In the genomic region with DNA sequence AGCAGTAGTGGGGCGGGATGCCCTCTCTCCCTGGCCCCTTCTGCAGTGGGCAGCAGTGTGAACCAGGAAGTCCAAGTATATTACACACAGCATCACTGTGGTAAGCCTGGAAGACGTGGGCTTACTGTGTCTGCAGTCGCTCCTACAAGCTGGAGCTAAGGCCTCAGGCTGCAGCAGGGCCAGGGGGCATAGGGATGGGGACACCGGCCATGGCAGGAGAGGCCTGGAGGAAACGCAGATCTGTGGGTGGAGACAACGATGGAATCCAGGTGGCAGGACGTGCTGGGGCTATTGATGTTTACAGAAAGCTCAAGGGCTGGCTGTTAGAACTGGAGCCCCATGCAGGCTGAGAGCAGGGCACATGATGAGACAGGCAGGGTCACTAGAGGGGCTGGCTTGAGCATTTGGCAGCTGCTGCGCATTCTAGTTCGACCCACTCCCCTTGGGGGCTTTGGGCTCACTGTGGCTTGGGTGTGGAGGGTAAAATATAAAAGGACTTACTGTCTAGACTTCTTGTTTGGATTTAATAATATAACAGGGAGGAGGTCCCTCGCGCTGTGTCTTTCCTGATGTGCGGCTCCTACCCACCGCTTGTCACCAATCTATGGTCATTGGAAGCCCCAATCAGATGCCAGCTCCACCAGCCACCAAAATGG, we compare ENCODE assay signal across 20 cellular contexts.
DNase-seq lines count a peak whose midpoint lies in the region; ATAC-seq, FAIRE-seq and TF ChIP-seq lines count a peak whose summit lies in the region.
"Had no signal": no experiment of that assay in that cellular context is flagged by ENCODE, and none has a peak within 500 bp of the region (broad histone marks: within the 10 kb centered on the region; RNA-seq: fewer than 3 reads in every experiment).

No MANE protein-coding gene starts in this region.

- no peaks in the 10 kb centered on the region for H3K27me3 Mint-ChIP-seq in CD8-positive, alpha-beta T cell (ENCODE audit: low read depth)
- H3K27me3 Mint-ChIP-seq: CD4-positive, alpha-beta memory T cell had no signal

- WGBS in small intestine, 3 donors, result 61 to 68% (median 65%) methylated on average over 13 of the region's 13 CpGs

- no peak overlapping the region for H3K4me3 ChIP-seq in CD8-positive, alpha-beta T cell (ENCODE audit: low read depth, low read length)
- no peak overlapping the region for H3K4me3 ChIP-seq in small intestine (ENCODE audit: low read depth in 1 of 2, low read length in 2 of 2)
- H3K4me3 ChIP-seq: A549, BLaER1, K562, PC-9 had no signal

- peak overlapping the region; percentile 57 for H3K27ac Mint-ChIP-seq in CD8-positive, alpha-beta T cell
- H3K27ac Mint-ChIP-seq: CD4-positive, alpha-beta memory T cell had no signal

- TF ChIP-seq CTCF in CD8-positive, alpha-beta T cell (IDR thresholded peaks at IDR 0.05), result no peak

- H3K4me3 Mint-ChIP-seq in CD8-positive, alpha-beta T cell, result no peak overlapping the region
- H3K4me3 Mint-ChIP-seq: CD4-positive, alpha-beta memory T cell had no signal

- no peak overlapping the region for H3K27ac ChIP-seq in CD8-positive, alpha-beta T cell (ENCODE audit: low read depth, low read length)
- H3K27ac ChIP-seq in small intestine (ENCODE audit: low read depth in 1 of 2, low read length in 1 of 2), result no peak overlapping the region
- H3K27ac ChIP-seq: A549, BLaER1, PC-9, RWPE1 had no signal

- POLR2A ChIA-PET in CD8-positive, alpha-beta T cell (lab: Charles Lee), result no interaction called here

- H3K36me3 Mint-ChIP-seq in CD8-positive, alpha-beta T cell, result no peaks in the 10 kb centered on the region
- H3K36me3 Mint-ChIP-seq: CD4-positive, alpha-beta memory T cell had no signal

- DNase-seq in NCI-H748 (lab: John Stamatoyannopoulos, UW; ENCODE audit: unreplicated experiment) (peak; percentile 16), NCI-H748 treated with DMSO at 0.1 percent for 48 hours (lab: John Stamatoyannopoulos, UW) (no peak), ELF-1 (ENCODE audit: low read depth, low spot score) (peak; percentile 45), islet precursor cell (peak; percentile 11), HTR-8/SVneo (ENCODE audit: insufficient read length, low spot score) (no peak), small intestine (no peak)
- DNase-seq in CD8-positive, alpha-beta T cell, result no peak
- DNase-seq in activated CD4-positive, alpha-beta T cell treated with anti-CD3 and anti-CD28 coated beads, Interleukin-2, amount 50 U/mL, for 4 hours, result no peak
- DNase-seq: CD4-positive, alpha-beta memory T cell; DND-41; NCI-H1048; NCI-H1436; NCI-H2029 treated with DMSO at 0.1 percent for 48 hours; NCI-H2171; PC-9 had no signal

- H3K27me3 ChIP-seq in CD8-positive, alpha-beta T cell (ENCODE audit: insufficient read depth, low read length), result no peaks in the 10 kb centered on the region
- no peaks in the 10 kb centered on the region for H3K27me3 ChIP-seq in small intestine (ENCODE audit: control insufficient read depth in 2 of 2, insufficient read depth in 2 of 2, low read length in 2 of 2)
- H3K27me3 ChIP-seq: BLaER1 had no signal

- no peak for ATAC-seq in CD8-positive, alpha-beta T cell
- ATAC-seq: A549, K562 had no signal

- H3K4me1 Mint-ChIP-seq in CD8-positive, alpha-beta T cell (ENCODE audit: low read depth), result no peaks in the 10 kb centered on the region
- H3K4me1 Mint-ChIP-seq: CD4-positive, alpha-beta memory T cell had no signal

- CTCF ChIA-PET in CD8-positive, alpha-beta T cell (lab: Charles Lee), result no interaction called here

- FAIRE-seq in HTR-8/SVneo (lab: Jason Lieb, UNC), result no peak
- no peak for FAIRE-seq in small intestine (lab: Jason Lieb, UNC)
- FAIRE-seq: A549, G401.6, K562 had no signal

- peaks cover under 1% of the 10 kb centered on the region for H3K9me3 Mint-ChIP-seq in CD8-positive, alpha-beta T cell

- intact Hi-C loops in CD8-positive, alpha-beta T cell (cut with DNase I, micrococcal nuclease), result no loop called here

- no peaks in the 10 kb centered on the region for H3K4me1 ChIP-seq in CD8-positive, alpha-beta T cell (ENCODE audit: insufficient read depth, low read length)
- no peaks in the 10 kb centered on the region for H3K4me1 ChIP-seq in small intestine (ENCODE audit: control insufficient read depth in 2 of 2, insufficient read depth in 1 of 2, low read depth in 1 of 2, low read length in 1 of 2)
- H3K4me1 ChIP-seq: A549 had no signal

- no peaks in the 10 kb centered on the region for H3K36me3 ChIP-seq in CD8-positive, alpha-beta T cell (ENCODE audit: insufficient read depth, low read length)
- no peaks in the 10 kb centered on the region for H3K36me3 ChIP-seq in small intestine (ENCODE audit: control insufficient read depth in 2 of 2, insufficient read depth in 2 of 2, low read length in 2 of 2)
- H3K36me3 ChIP-seq: BLaER1 had no signal

- H3K9me3 ChIP-seq in CD8-positive, alpha-beta T cell (ENCODE audit: low read length), result no peaks in the 10 kb centered on the region
- H3K9me3 ChIP-seq in small intestine (ENCODE audit: control insufficient read depth, low read depth), result no peaks in the 10 kb centered on the region
- H3K9me3 ChIP-seq: A549, BLaER1 had no signal

Comparison
In these comparisons a context has a peak if more than half of its experiments do, and no peak if none do; other contexts are left out.
1. DNase-seq: peak in NCI-H748 (single experiment), ELF-1 (single experiment) and islet precursor cell (single experiment); none in NCI-H748 treated with DMSO at 0.1 percent for 48 hours (single experiment), CD8-positive, alpha-beta T cell (0 of 7), HTR-8/SVneo (single experiment), activated CD4-positive, alpha-beta T cell treated with anti-CD3 and anti-CD28 coated beads, Interleukin-2, amount 50 U/mL, for 4 hours (0 of 2) and small intestine (single experiment).